ENCODE assay signal across 27 cellular contexts in genomic region chr1:100378956-100379355, GRCh38.
"Had no signal": no experiment of that assay in that cellular context is flagged by ENCODE, and none has a peak within 500 bp of the region (broad histone marks: within the 10 kb centered on the region; RNA-seq: fewer than 3 reads in every experiment).

No MANE protein-coding gene starts in this region.

- FAIRE-seq: endothelial cell of umbilical vein, TTC549 had no signal

- H3K27me3 Mint-ChIP-seq: activated CD8-positive, alpha-beta T cell treated with anti-CD3 and anti-CD28 coated beads for 36 hours had no signal

- H3K9me3 ChIP-seq: adrenal gland, ascending aorta, heart left ventricle, left lung, mucosa of descending colon, spleen, thoracic aorta, vagina had no signal

- H3K27ac Mint-ChIP-seq: activated T-helper 1 cell treated with anti-CD3 and anti-CD28 coated beads, Interleukin-12 subunit alpha, Interleukin-12 subunit beta, Interleukin-2, Interleukin-4 antibody, amounts not matched to agents 30 ng/mL and 10 ng/mL and 1 ng/mL, durations not matched to agents 14 hours and 24 hours and 36 hours; nephron had no signal

- H3K36me3 ChIP-seq: ascending aorta, brain microvascular endothelial cell, left lung, thoracic aorta, vagina had no signal

- H3K4me1 ChIP-seq: adrenal gland, ascending aorta, left lung, vagina had no signal

- H3K4me3 ChIP-seq: adrenal gland, ascending aorta, coronary artery, dorsolateral prefrontal cortex, heart left ventricle, left lung, lung, mucosa of descending colon, spleen, thoracic aorta, vagina had no signal

- H3K27me3 ChIP-seq: adrenal gland, ascending aorta, brain microvascular endothelial cell, dorsolateral prefrontal cortex, heart left ventricle, left lung, spleen, vagina had no signal

- H3K27ac ChIP-seq: adrenal gland, ascending aorta, brain microvascular endothelial cell, coronary artery, dorsolateral prefrontal cortex, heart left ventricle, left lung, spleen, thoracic aorta, vagina, VCaP had no signal

- H3K4me3 Mint-ChIP-seq: nephron had no signal

- ATAC-seq: activated CD8-positive, alpha-beta T cell treated with anti-CD3 and anti-CD28 coated beads for 36 hours; heart left ventricle; left lung; mucosa of descending colon; right cardiac atrium; stimulated activated naive CD8-positive, alpha-beta T cell treated with anti-CD3 and anti-CD28 coated beads, Interleukin-15, Interleukin-2, amounts not matched to agents 100 U/mL and 50 U/mL, for 24 hours had no signal

- DNase-seq: activated CD4-positive, alpha-beta T cell treated with anti-CD3 and anti-CD28 coated beads, Interleukin-2, amount 50 U/mL, for 1 hour; activated CD8-positive, alpha-beta T cell treated with anti-CD3 and anti-CD28 coated beads for 36 hours; activated gamma-delta T cell; activated naive CD4-positive, alpha-beta T cell treated with anti-CD3 and anti-CD28 coated beads, Interleukin-2, amount 50 U/mL, for 16 hours; adrenal gland; brain microvascular endothelial cell; dorsolateral prefrontal cortex; heart left ventricle; hypothalamus; left lung; mucosa of descending colon; posterior cingulate gyrus; right cardiac atrium; spleen; stimulated activated naive CD8-positive, alpha-beta T cell treated with anti-CD3 and anti-CD28 coated beads, Interleukin-15, Interleukin-2, amounts not matched to agents 100 U/mL and 50 U/mL, for 24 hours; T-helper 9 cell; trophoblast cell had no signal
